In the genomic region with DNA sequence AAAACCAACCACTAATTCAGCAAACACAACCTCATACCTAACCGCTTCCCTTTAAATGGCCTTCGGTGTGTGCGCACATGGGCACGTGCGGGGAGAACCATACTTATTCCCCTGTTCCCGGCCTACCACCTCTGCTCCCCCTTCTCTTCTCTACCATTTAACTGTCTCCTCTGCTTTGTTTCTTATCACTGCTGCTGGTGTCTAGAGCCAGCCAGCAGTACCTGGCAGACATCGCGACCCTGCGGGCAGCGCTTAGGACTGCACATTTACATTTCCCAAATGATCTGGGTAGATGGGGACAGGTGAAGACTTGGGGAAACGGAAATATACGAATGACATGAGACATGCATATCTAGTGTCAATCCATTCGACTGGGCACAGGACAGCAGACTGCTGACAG, we compare ENCODE assay signal across 1 cellular context.
TF ChIP-seq lines count a peak whose summit lies in the region.

No MANE protein-coding gene starts in this region.

TF ChIP-seq in GM12878, 131 proteins besides CTCF, POLR2A, EP300 and RAD21 (continued from another document):
- TF ChIP-seq, protein P1, sequence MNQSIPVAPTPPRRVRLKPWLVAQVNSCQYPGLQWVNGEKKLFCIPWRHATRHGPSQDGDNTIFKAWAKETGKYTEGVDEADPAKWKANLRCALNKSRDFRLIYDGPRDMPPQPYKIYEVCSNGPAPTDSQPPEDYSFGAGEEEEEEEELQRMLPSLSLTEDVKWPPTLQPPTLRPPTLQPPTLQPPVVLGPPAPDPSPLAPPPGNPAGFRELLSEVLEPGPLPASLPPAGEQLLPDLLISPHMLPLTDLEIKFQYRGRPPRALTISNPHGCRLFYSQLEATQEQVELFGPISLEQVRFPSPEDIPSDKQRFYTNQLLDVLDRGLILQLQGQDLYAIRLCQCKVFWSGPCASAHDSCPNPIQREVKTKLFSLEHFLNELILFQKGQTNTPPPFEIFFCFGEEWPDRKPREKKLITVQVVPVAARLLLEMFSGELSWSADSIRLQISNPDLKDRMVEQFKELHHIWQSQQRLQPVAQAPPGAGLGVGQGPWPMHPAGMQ (IDR thresholded peaks at IDR 0.05; ENCODE audit: borderline replicate concordance), result no peak
- TF ChIP-seq SKIL (IDR thresholded peaks at IDR 0.05; ENCODE audit: low read depth, poor library complexity, severe bottlenecking), result no peak
- no peak for TF ChIP-seq FOXK2 (IDR thresholded peaks at IDR 0.05)
- TF ChIP-seq EED (IDR thresholded peaks at IDR 0.05; ENCODE audit: low read depth), result no peak
